ENCODE assay signal across 19 cellular contexts in genomic region chr3:174156200-174156599, GRCh38.
DNase-seq lines count a peak whose midpoint lies in the region; ATAC-seq, FAIRE-seq and TF ChIP-seq lines count a peak whose summit lies in the region.
"Had no signal": no experiment of that assay in that cellular context is flagged by ENCODE, and none has a peak within 500 bp of the region (broad histone marks: within the 10 kb centered on the region; RNA-seq: fewer than 3 reads in every experiment).

No MANE protein-coding gene starts in this region.

- FAIRE-seq in kidney (lab: Jason Lieb, UNC), result no peak
- FAIRE-seq: H1, K562 had no signal

- H3K4me3 ChIP-seq in heart left ventricle, result peak overlapping the region in 11 of 12 donors; percentile 18 to 46 (median 39)
- H3K4me3 ChIP-seq in kidney (ENCODE audit: low read length in 2 of 2), result peak overlapping the region; percentile 18 to 35
- peak overlapping the region; percentile 46 to 47 for H3K4me3 ChIP-seq in tibial artery
- no peak overlapping the region for H3K4me3 ChIP-seq in HAP-1
- H3K4me3 ChIP-seq: K562 had no signal

- H3K27me3 Mint-ChIP-seq in chondrocyte (ENCODE audit: low read depth), result no peaks in the 10 kb centered on the region
- H3K27me3 Mint-ChIP-seq: progenitor cell of endocrine pancreas had no signal

- H3K9me3 Mint-ChIP-seq in chondrocyte (ENCODE audit: low read depth), result no peaks in the 10 kb centered on the region

- in situ Hi-C loops in HAP-1 (cut with MboI; ENCODE audit: low sequenced_read_pairs), result no loop called here

- no peak overlapping the region for H3K9ac ChIP-seq in kidney (ENCODE audit: low read length in 2 of 2)

- intact Hi-C loops in heart left ventricle (cut with DNase I), result loop anchor here in 1 of 10 donors (2.0 kb wide), 1 partner anchor 45 kb away; no protein-coding TSS in a partner anchor
- intact Hi-C loops in left cardiac atrium (cut with DNase I), result no loop called here
- intact Hi-C loops in kidney (cut with DNase I), result no loop called here
- intact Hi-C loops in tibial artery (cut with DNase I; ENCODE audit: low total_unique reads), result no loop called here

- TF ChIP-seq CTCF in heart left ventricle (IDR thresholded peaks at IDR 0.05), result no peak
- TF ChIP-seq CTCF in chondrocyte (IDR thresholded peaks at IDR 0.05), result no peak
- no peak for TF ChIP-seq CTCF in kidney (IDR thresholded peaks at IDR 0.05; ENCODE audit: borderline replicate concordance, extremely low read depth, insufficient read depth)
- no peak for TF ChIP-seq CTCF in tibial artery (IDR thresholded peaks at IDR 0.05)

- no peaks in the 10 kb centered on the region for H3K36me3 Mint-ChIP-seq in chondrocyte (ENCODE audit: low read depth)
- H3K36me3 Mint-ChIP-seq: mesothelial cell of epicardium had no signal

- peaks cover 0 to 12% (median 0%) of the 10 kb centered on the region in 12 donors for H3K4me1 ChIP-seq in heart left ventricle
- no peaks in the 10 kb centered on the region for H3K4me1 ChIP-seq in kidney (ENCODE audit: control insufficient read depth in 1 of 2, insufficient read depth in 1 of 2, low read depth in 1 of 2, low read length in 2 of 2)
- H3K4me1 ChIP-seq in tibial artery, result peaks cover 0 to 21% (median 0%) of the 10 kb centered on the region in 4 donors
- peaks cover 7% of the 10 kb centered on the region for H3K4me1 ChIP-seq in HAP-1

- peaks cover 12% of the 10 kb centered on the region for H3K4me1 Mint-ChIP-seq in chondrocyte (ENCODE audit: low read depth)
- H3K4me1 Mint-ChIP-seq: mesothelial cell of epicardium had no signal

- H3K36me3 ChIP-seq in heart left ventricle (no peaks in the 10 kb centered on the region), kidney (ENCODE audit: control insufficient read depth in 1 of 2, insufficient read depth in 2 of 2, low read length in 2 of 2) (no peaks in the 10 kb centered on the region), tibial artery (no peaks in the 10 kb centered on the region), HAP-1 (replicated peaks) (no peaks in the 10 kb centered on the region)

- H3K4me3 Mint-ChIP-seq in chondrocyte (ENCODE audit: unreplicated experiment), result peak overlapping the region; percentile 11
- H3K4me3 Mint-ChIP-seq: activated T-cell treated with anti-CD3 and anti-CD28 coated beads, Interleukin-2, amount 50 U/mL, for 72 hours; mesothelial cell of epicardium had no signal

- no peak overlapping the region for H3K27ac Mint-ChIP-seq in chondrocyte (ENCODE audit: unreplicated experiment)
- H3K27ac Mint-ChIP-seq: activated T-cell treated with anti-CD3 and anti-CD28 coated beads, Interleukin-2, amount 50 U/mL, for 72 hours; mesothelial cell of epicardium; progenitor cell of endocrine pancreas had no signal

- H3K27me3 ChIP-seq in heart left ventricle, result no peaks in the 10 kb centered on the region
- H3K27me3 ChIP-seq in tibial artery, result no peaks in the 10 kb centered on the region
- H3K27me3 ChIP-seq in HAP-1 (ENCODE audit: low read depth), result no peaks in the 10 kb centered on the region
- H3K27me3 ChIP-seq: foreskin keratinocyte had no signal

- ATAC-seq in heart left ventricle (peak in 2 of 4 donors; percentile 28 to 34), left cardiac atrium (no peak)
- ATAC-seq: activated T-cell treated with anti-CD3 and anti-CD28 coated beads, Interleukin-2, amount 50 U/mL, for 72 hours; foreskin keratinocyte; K562 had no signal

- 20 to 27% (median 25%) methylated on average over 7 of the region's 7 CpGs for WGBS in heart left ventricle, 4 donors

- TF ChIP-seq POLR2A in heart left ventricle (IDR thresholded peaks at IDR 0.05), result no peak

- H3K9me3 ChIP-seq in heart left ventricle (peaks cover 0 to 2% (median 0%) of the 10 kb centered on the region in 12 donors), kidney (ENCODE audit: control insufficient read depth in 1 of 2, low read length in 2 of 2) (no peaks in the 10 kb centered on the region), tibial artery (no peaks in the 10 kb centered on the region), HAP-1 (no peaks in the 10 kb centered on the region; the same call in 1 of the 2 replicates)

- DNase-seq in heart left ventricle (peak in 1 of 5 donors; percentile 7), left cardiac atrium (no peak), chondrocyte (ENCODE audit: low spot score) (no peak), kidney (no peak), tibial artery (no peak), mucosa of gallbladder (ENCODE audit: low spot score) (no peak), NCI-H1694 (lab: John Stamatoyannopoulos, UW) (no peak), HAP-1 (ENCODE audit: low spot score in 2 of 2) (no peak)
- DNase-seq: activated CD4-positive, CD25-positive, alpha-beta regulatory T cell treated with anti-CD3 and anti-CD28 coated beads, Interleukin-2, amount 50 U/mL, for 72 hours; activated naive CD4-positive, alpha-beta T cell treated with anti-CD3 and anti-CD28 coated beads, Interleukin-2, amount 50 U/mL, for 16 hours; activated T-cell treated with anti-CD3 and anti-CD28 coated beads, Interleukin-2, amount 50 U/mL, for 72 hours; COR-L47; foreskin keratinocyte; kidney glomerular epithelial cell; NCI-H2029 had no signal

- H3K27ac ChIP-seq in heart left ventricle, result peak overlapping the region in 5 of 12 donors; percentile 7 to 59 (median 41)
- no peak overlapping the region for H3K27ac ChIP-seq in kidney (ENCODE audit: low read depth in 2 of 2, low read length in 2 of 2)
- H3K27ac ChIP-seq in tibial artery, result peak overlapping the region; percentile 58 to 62
- H3K27ac ChIP-seq: foreskin keratinocyte had no signal

Comparison
In these comparisons a context has a peak if more than half of its experiments do, and no peak if none do; other contexts are left out.
1. H3K27ac ChIP-seq: peak in tibial artery (2 of 2); none in kidney (0 of 2).